8 cellular contexts compared by ENCODE assay signal in the genomic region with DNA sequence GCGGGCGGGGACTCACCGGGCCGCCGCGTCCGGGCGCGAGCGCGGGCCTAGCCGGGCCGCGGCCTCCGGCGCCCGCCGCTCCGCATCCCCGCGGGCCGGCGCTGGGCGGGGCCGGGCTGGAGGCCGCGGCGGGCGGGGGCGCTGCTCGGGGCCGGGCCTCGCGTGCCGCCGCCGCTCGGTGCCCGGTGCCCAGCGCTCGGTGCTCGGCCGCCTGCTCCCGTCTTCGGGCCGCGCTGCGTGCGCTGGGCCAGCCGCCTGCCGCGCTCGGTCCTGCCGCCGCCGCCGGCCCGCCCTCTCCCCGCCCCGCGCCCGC. TPM values are rescaled to one million over a fixed set of nuclear protein-coding genes. Genes with fewer than 3 reads are reported as not detected.
DNase-seq lines count a peak whose midpoint lies in the region; ATAC-seq and TF ChIP-seq lines count a peak whose summit lies in the region.

Gene AKT1, minus strand, starts transcription at position 281 of the 313 bp plus-strand sequence. CDS start 3,105 bp downstream, outside the sequence.

- intact Hi-C loops in uterus (cut with DNase I; ENCODE audit: low total_unique reads), result no loop called here

- H3K36me3 ChIP-seq in MG63, result peaks cover 3% of the 10 kb centered on the region
- H3K36me3 ChIP-seq in uterus, result no peaks in the 10 kb centered on the region

- peak; percentile 43 for ATAC-seq in GM19372 (IDR thresholded peaks at IDR 0.05; ENCODE audit: low read depth, unreplicated experiment)
- ATAC-seq in GM21526 (IDR thresholded peaks at IDR 0.05; ENCODE audit: low FRiP score, unreplicated experiment), result no peak

- H3K27me3 ChIP-seq in MG63 (no peaks in the 10 kb centered on the region), mononuclear cell (ENCODE audit: insufficient read depth, low read length) (no peaks in the 10 kb centered on the region), uterus (no peaks in the 10 kb centered on the region)

- no peaks in the 10 kb centered on the region for H3K9me3 ChIP-seq in MG63
- no peaks in the 10 kb centered on the region for H3K9me3 ChIP-seq in mononuclear cell (ENCODE audit: low read depth, low read length)
- H3K9me3 ChIP-seq in uterus, result no peaks in the 10 kb centered on the region

- no peak for TF ChIP-seq POLR2A in uterus (IDR thresholded peaks at IDR 0.05)

- DNase-seq in MG63 (no peak), dermis microvascular lymphatic vessel endothelial cell (ENCODE audit: low read depth in 2 of 2) (no peak), uterus (no peak), DMS53 treated with DMSO at 0.1 percent for 48 hours (lab: John Stamatoyannopoulos, UW; ENCODE audit: unreplicated experiment) (no peak), HuH-7 (ENCODE audit: low spot score) (no peak)

- peak within 1 kb of the TSS; percentile 65 for H3K4me3 ChIP-seq in MG63
- peak within 1 kb of the TSS; percentile 57 for H3K4me3 ChIP-seq in mononuclear cell (ENCODE audit: low read length)
- H3K4me3 ChIP-seq in uterus, result peak within 1 kb of the TSS; percentile 46 to 81

- peaks cover 38% of the 10 kb centered on the region for H3K4me1 ChIP-seq in mononuclear cell (ENCODE audit: insufficient read depth, low read length)
- H3K4me1 ChIP-seq in uterus, result peaks cover 0 to 15% of the 10 kb centered on the region in 2 donors

- no peak for TF ChIP-seq CTCF in uterus (IDR thresholded peaks at IDR 0.05)

- H3K27ac ChIP-seq in uterus, result peak within 1 kb of the TSS; percentile 86 to 97

RNA-seq across cellular contexts. Expression of gene AKT1, which starts in this region (rescaled TPM):
- total RNA-seq in MG63 (2014; rRNA removed; shearing (Covaris generic); ENCODE audit: low replicate concordance), result 118 and 140 TPM in 2 replicates
- 127 and 146 TPM in 2 replicates for total RNA-seq in dermis microvascular lymphatic vessel endothelial cell
- total RNA-seq in mononuclear cell, result 86.8 TPM
- 100 to 1,000 TPM in 2 of 4 donors, 10 to 100 TPM in 2; 42.9 to 121 (median 101) TPM for total RNA-seq in uterus
